8 cellular contexts compared by ENCODE assay signal in the genomic region with DNA sequence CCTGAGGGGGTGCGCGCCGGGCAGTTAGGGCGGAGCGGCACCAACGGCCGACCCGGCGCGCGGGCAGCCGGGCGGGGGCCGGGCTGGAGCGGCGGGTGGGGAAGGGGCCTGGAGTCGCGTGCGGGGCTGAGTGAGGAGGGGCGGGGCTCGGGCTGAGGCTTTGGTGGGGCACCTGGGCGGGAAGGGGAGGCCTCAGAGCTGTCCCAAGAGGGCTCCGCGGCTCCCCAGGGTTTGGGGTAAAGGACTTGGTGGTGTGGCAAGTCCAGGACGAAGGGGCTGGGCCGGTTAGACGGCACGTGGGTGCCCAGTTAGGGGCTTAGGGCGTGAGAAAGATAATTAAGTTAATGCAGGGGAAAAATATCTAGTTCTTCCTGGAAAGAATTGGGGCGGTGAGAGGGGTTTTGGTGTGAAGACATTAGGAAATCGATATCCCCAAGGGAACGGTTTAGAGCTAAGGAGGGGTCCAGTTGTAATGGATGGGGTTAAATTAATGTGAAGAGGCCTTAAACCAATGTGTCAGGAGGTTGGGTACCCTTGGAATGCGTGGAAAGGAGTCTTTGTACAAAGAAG. TPM values are rescaled to one million over a fixed set of nuclear protein-coding genes. Genes with fewer than 3 reads are reported as not detected.
DNase-seq lines count a peak whose midpoint lies in the region; ATAC-seq and FAIRE-seq lines count a peak whose summit lies in the region.

No MANE protein-coding gene starts in this region.

- H3K9ac ChIP-seq in iPS-18a (ENCODE audit: low read length) = peak overlapping the region; percentile 88

- H3K27me3 ChIP-seq in iPS-18a (ENCODE audit: control insufficient read depth, insufficient read depth, low read length) = no peaks in the 10 kb centered on the region

- H3K27ac ChIP-seq in iPS-18a (ENCODE audit: low read length) = peak overlapping the region; percentile 66

- no peak for FAIRE-seq in urothelium cell line (lab: Jason Lieb, UNC)

- H3K27ac Mint-ChIP-seq in activated CD8-positive, alpha-beta memory T cell treated with anti-CD3 and anti-CD28 coated beads, Interleukin-2, amount 10 ng/mL, durations not matched to agents 7 days and 5 days = peak overlapping the region; percentile 83

- CTCF ChIA-PET in activated CD8-positive, alpha-beta memory T cell treated with anti-CD3 and anti-CD28 coated beads, Interleukin-2, amount 10 ng/mL, durations not matched to agents 7 days and 5 days (lab: Charles Lee) = interaction anchor here (0.8 to 1.4 kb wide), 3 partner anchors 32 to 131 kb away, joined by 3 to 7 read pairs (median 6); no protein-coding TSS in a partner anchor

- no peaks in the 10 kb centered on the region for H3K9me3 Mint-ChIP-seq in activated CD8-positive, alpha-beta memory T cell treated with anti-CD3 and anti-CD28 coated beads, Interleukin-2, amount 10 ng/mL, durations not matched to agents 7 days and 5 days (ENCODE audit: low read depth)

- H3K9me3 ChIP-seq in iPS-18a (ENCODE audit: control insufficient read depth, low read depth, low read length) = no peaks in the 10 kb centered on the region

- H3K36me3 ChIP-seq in iPS-18a (ENCODE audit: control insufficient read depth, low read depth, low read length) = peaks cover 32% of the 10 kb centered on the region

- peaks cover 3% of the 10 kb centered on the region for H3K4me1 ChIP-seq in iPS-18a (ENCODE audit: control insufficient read depth, low read depth, low read length)

- no peaks in the 10 kb centered on the region for H3K27me3 Mint-ChIP-seq in activated CD8-positive, alpha-beta memory T cell treated with anti-CD3 and anti-CD28 coated beads, Interleukin-2, amount 10 ng/mL, durations not matched to agents 7 days and 5 days

- peak overlapping the region; percentile 94 for H3K4me3 ChIP-seq in iPS-18a (ENCODE audit: low read length)

- no peak for ATAC-seq in activated CD8-positive, alpha-beta memory T cell treated with anti-CD3 and anti-CD28 coated beads, Interleukin-2, amount 10 ng/mL, durations not matched to agents 7 days and 5 days

- peaks cover 18% of the 10 kb centered on the region for H3K36me3 Mint-ChIP-seq in activated CD8-positive, alpha-beta memory T cell treated with anti-CD3 and anti-CD28 coated beads, Interleukin-2, amount 10 ng/mL, durations not matched to agents 7 days and 5 days

- H3K4me1 Mint-ChIP-seq in activated CD8-positive, alpha-beta memory T cell treated with anti-CD3 and anti-CD28 coated beads, Interleukin-2, amount 10 ng/mL, durations not matched to agents 7 days and 5 days = peaks cover 46% of the 10 kb centered on the region

- peak overlapping the region; percentile 100 for H3K4me3 Mint-ChIP-seq in activated CD8-positive, alpha-beta memory T cell treated with anti-CD3 and anti-CD28 coated beads, Interleukin-2, amount 10 ng/mL, durations not matched to agents 7 days and 5 days

- DNase-seq in activated CD8-positive, alpha-beta memory T cell treated with anti-CD3 and anti-CD28 coated beads, Interleukin-2, amount 10 ng/mL, durations not matched to agents 7 days and 5 days = peak; percentile 69
- no peak for DNase-seq in activated CD8-positive, alpha-beta memory T cell treated with anti-CD3 and anti-CD28 coated beads for 24 hours
- DNase-seq in activated naive CD4-positive, alpha-beta T cell treated with anti-CD3 and anti-CD28 coated beads, Interleukin-2, amount 50 U/mL, for 16 hours = peak; percentile 62
- DNase-seq in stimulated activated CD4-positive, alpha-beta T cell treated with anti-CD3 and anti-CD28 coated beads, Interleukin-2, amount 100 ng/mL, for 24 hours = peak; percentile 60
- DNase-seq in UCSD-AML1 (lab: John Stamatoyannopoulos, UW; ENCODE audit: unreplicated experiment) (no peak), urothelium cell line (ENCODE audit: low spot score) (no peak), C1 segment of cervical spinal cord (lab: John Stamatoyannopoulos, UW) (no peak)

RNA-seq across cellular contexts. Expression of a gene that starts 0.5 kb away (rescaled TPM):
- total RNA-seq in activated CD8-positive, alpha-beta memory T cell treated with anti-CD3 and anti-CD28 coated beads, Interleukin-2, amount 10 ng/mL, durations not matched to agents 7 days and 5 days = 10 to 100 TPM; 14.7 to 18.3 TPM

RNA-seq across cellular contexts. Expression of a gene that starts 6.5 kb away (rescaled TPM):
- total RNA-seq in activated CD8-positive, alpha-beta memory T cell treated with anti-CD3 and anti-CD28 coated beads, Interleukin-2, amount 10 ng/mL, durations not matched to agents 7 days and 5 days = under 1 TPM; 0.44 to 0.56 TPM

RNA-seq across cellular contexts. Expression of a gene that starts 55.8 kb away (rescaled TPM):
- 10 to 100 TPM; 17.7 to 40.4 TPM for total RNA-seq in activated CD8-positive, alpha-beta memory T cell treated with anti-CD3 and anti-CD28 coated beads, Interleukin-2, amount 10 ng/mL, durations not matched to agents 7 days and 5 days

Comparison
In these comparisons a context has a peak if more than half of its experiments do, and no peak if none do; other contexts are left out.
1. DNase-seq: peak in activated CD8-positive, alpha-beta memory T cell treated with anti-CD3 and anti-CD28 coated beads, Interleukin-2, amount 10 ng/mL, durations not matched to agents 7 days and 5 days (single experiment), activated naive CD4-positive, alpha-beta T cell treated with anti-CD3 and anti-CD28 coated beads, Interleukin-2, amount 50 U/mL, for 16 hours (single experiment) and stimulated activated CD4-positive, alpha-beta T cell treated with anti-CD3 and anti-CD28 coated beads, Interleukin-2, amount 100 ng/mL, for 24 hours (2 of 2); none in activated CD8-positive, alpha-beta memory T cell treated with anti-CD3 and anti-CD28 coated beads for 24 hours (single experiment), UCSD-AML1 (single experiment), urothelium cell line (single experiment) and C1 segment of cervical spinal cord (0 of 14).